Comparison of ENCODE assay signal across 39 cellular contexts in genomic region chr3:81660036-81660435, GRCh38.
"Had no signal": no experiment of that assay in that cellular context is flagged by ENCODE, and none has a peak within 500 bp of the region (broad histone marks: within the 10 kb centered on the region; RNA-seq: fewer than 3 reads in every experiment).

No MANE protein-coding gene starts in this region.

- H3K27me3 ChIP-seq: ascending aorta, cardiac muscle cell had no signal

- H3K4me3 ChIP-seq: ascending aorta, cardiac muscle cell had no signal

- DNase-seq: activated B cell treated with CpG ODN at 0.5 μM for 24 hours; activated CD4-positive, alpha-beta memory T cell treated with anti-CD3 and anti-CD28 coated beads for 36 hours; activated CD4-positive, alpha-beta T cell treated with anti-CD3 and anti-CD28 coated beads for 4 hours; activated CD4-positive, alpha-beta T cell treated with anti-CD3 and anti-CD28 coated beads, Interleukin-2, amount 10 ng/mL, durations not matched to agents 24 days and 14 days; activated CD4-positive, alpha-beta T cell treated with anti-CD3 and anti-CD28 coated beads, Interleukin-2, amount 50 U/mL, for 1 hour; activated CD4-positive, alpha-beta T cell treated with anti-CD3 and anti-CD28 coated beads, Interleukin-2, amount 50 U/mL, for 4 hours; activated CD4-positive, CD25-positive, alpha-beta regulatory T cell treated with anti-CD3 and anti-CD28 coated beads, Interleukin-2, amount 50 U/mL, for 72 hours; activated CD8-positive, alpha-beta memory T cell treated with anti-CD3 and anti-CD28 coated beads, Interleukin-2, amount 50 U/mL, for 4 hours; activated CD8-positive, alpha-beta T cell treated with anti-CD3 and anti-CD28 coated beads for 36 hours; activated effector memory CD4-positive, alpha-beta T cell treated with Interleukin-2 at 50 U/mL for 16 hours; activated gamma-delta T cell; activated naive CD4-positive, alpha-beta T cell treated with anti-CD3 and anti-CD28 coated beads, Interleukin-2, amount 10 ng/mL, durations not matched to agents 7 days and 5 days; activated naive CD4-positive, alpha-beta T cell treated with Interleukin-2 at 50 U/mL for 16 hours; activated naive CD8-positive, alpha-beta T cell treated with anti-CD3 and anti-CD28 coated beads, Interleukin-2, amount 10 ng/mL, durations not matched to agents 7 days and 5 days; activated naive CD8-positive, alpha-beta T cell treated with anti-CD3 and anti-CD28 coated beads, Interleukin-2, amount 50 U/mL, for 24 hours; activated T-cell treated with anti-CD3 and anti-CD28 coated beads for 4 hours; activated T-cell treated with anti-CD3 and anti-CD28 coated beads, Interleukin-2, amount 50 U/mL, for 1 hour; activated T-cell treated with anti-CD3 and anti-CD28 coated beads, Interleukin-2, amount 50 U/mL, for 4 hours; activated T-cell treated with anti-CD3 and anti-CD28 coated beads, Interleukin-2, amount 50 U/mL, for 72 hours; amygdala; anterior cingulate cortex; caudate nucleus; cerebellar nuclear complex; T-helper 1 cell; T-helper 2 cell; T-helper 9 cell had no signal

- H3K4me1 ChIP-seq: ascending aorta had no signal

- H3K27ac ChIP-seq: ascending aorta, cardiac muscle cell, VCaP had no signal

- H3K4me1 Mint-ChIP-seq: activated B cell treated with CpG ODN at 0.5 μM for 24 hours; activated CD4-positive, alpha-beta T cell treated with anti-CD3 and anti-CD28 coated beads, Interleukin-2, amount 10 ng/mL, durations not matched to agents 24 days and 14 days; activated naive CD4-positive, alpha-beta T cell treated with anti-CD3 and anti-CD28 coated beads, Interleukin-2, amount 10 ng/mL, durations not matched to agents 7 days and 5 days; activated naive CD4-positive, alpha-beta T cell treated with anti-CD3 and anti-CD28 coated beads, Interleukin-2, amount 50 U/mL, for 24 hours; activated naive CD8-positive, alpha-beta T cell treated with anti-CD3 and anti-CD28 coated beads, Interleukin-2, amount 50 U/mL, for 24 hours; brain; central memory CD8-positive, alpha-beta T cell had no signal

- H3K27ac Mint-ChIP-seq: activated B cell treated with CpG ODN at 0.5 μM for 24 hours; activated CD4-positive, alpha-beta memory T cell treated with anti-CD3 and anti-CD28 coated beads for 36 hours; activated CD4-positive, alpha-beta T cell treated with anti-CD3 and anti-CD28 coated beads, Interleukin-2, amount 10 ng/mL, durations not matched to agents 24 days and 14 days; activated CD8-positive, alpha-beta T cell treated with anti-CD3 and anti-CD28 coated beads for 36 hours; activated naive CD4-positive, alpha-beta T cell treated with anti-CD3 and anti-CD28 coated beads, Interleukin-2, amount 10 ng/mL, durations not matched to agents 7 days and 5 days; activated naive CD4-positive, alpha-beta T cell treated with anti-CD3 and anti-CD28 coated beads, Interleukin-2, amount 50 U/mL, for 24 hours; activated naive CD8-positive, alpha-beta T cell; activated naive CD8-positive, alpha-beta T cell treated with anti-CD3 and anti-CD28 coated beads, Interleukin-2, amount 10 ng/mL, durations not matched to agents 7 days and 5 days; activated naive CD8-positive, alpha-beta T cell treated with anti-CD3 and anti-CD28 coated beads, Interleukin-2, amount 50 U/mL, for 24 hours; activated T-cell treated with anti-CD3 and anti-CD28 coated beads, Interleukin-2, amount 50 U/mL, for 72 hours; activated T-helper 1 cell treated with anti-CD3 and anti-CD28 coated beads, Interleukin-12 subunit alpha, Interleukin-12 subunit beta, Interleukin-2, Interleukin-4 antibody, amounts not matched to agents 30 ng/mL and 10 ng/mL and 1 ng/mL, durations not matched to agents 14 hours and 24 hours and 36 hours; activated T-helper 2 cell treated with anti-CD3 and anti-CD28 coated beads, Interferon-gamma antibody, Interleukin-2, Interleukin-4, amounts not matched to agents 10 μg/mL and 5 μg/mL and 100 μg/mL, durations not matched to agents 14 hours and 24 hours and 36 hours; brain; T-helper 1 cell treated with Interleukin-12 subunit alpha and Interleukin-12 subunit beta and Interleukin-4 antibody, amounts not matched to agents 30 μg/mL and 1 μg/mL, for 36 hours; T-helper 2 cell treated with Interferon-gamma antibody and Interleukin-4, amounts not matched to agents 5 μg/mL and 100 μg/mL, for 36 hours had no signal

- H3K36me3 Mint-ChIP-seq: activated CD4-positive, alpha-beta memory T cell treated with anti-CD3 and anti-CD28 coated beads for 36 hours; activated naive CD4-positive, alpha-beta T cell treated with anti-CD3 and anti-CD28 coated beads, Interleukin-2, amount 10 ng/mL, durations not matched to agents 7 days and 5 days; activated naive CD8-positive, alpha-beta T cell; brain had no signal

- H3K36me3 ChIP-seq: ascending aorta, cardiac muscle cell had no signal

- FAIRE-seq: bronchial epithelial cell, TTC549 had no signal

- H3K9me3 ChIP-seq: ascending aorta had no signal

- H3K4me3 Mint-ChIP-seq: activated B cell treated with CpG ODN at 0.5 μM for 24 hours; activated CD4-positive, alpha-beta memory T cell treated with anti-CD3 and anti-CD28 coated beads for 36 hours; activated CD4-positive, alpha-beta T cell treated with anti-CD3 and anti-CD28 coated beads, Interleukin-2, amount 10 ng/mL, durations not matched to agents 24 days and 14 days; activated CD8-positive, alpha-beta T cell treated with anti-CD3 and anti-CD28 coated beads for 36 hours; activated naive CD4-positive, alpha-beta T cell treated with anti-CD3 and anti-CD28 coated beads, Interleukin-2, amount 10 ng/mL, durations not matched to agents 7 days and 5 days; activated naive CD4-positive, alpha-beta T cell treated with anti-CD3 and anti-CD28 coated beads, Interleukin-2, amount 50 U/mL, for 24 hours; activated naive CD8-positive, alpha-beta T cell; activated naive CD8-positive, alpha-beta T cell treated with anti-CD3 and anti-CD28 coated beads, Interleukin-2, amount 10 ng/mL, durations not matched to agents 7 days and 5 days; activated naive CD8-positive, alpha-beta T cell treated with anti-CD3 and anti-CD28 coated beads, Interleukin-2, amount 50 U/mL, for 24 hours; activated T-cell treated with anti-CD3 and anti-CD28 coated beads, Interleukin-2, amount 50 U/mL, for 4 hours; activated T-cell treated with anti-CD3 and anti-CD28 coated beads, Interleukin-2, amount 50 U/mL, for 72 hours; activated T-helper 1 cell treated with anti-CD3 and anti-CD28 coated beads, Interleukin-12 subunit alpha, Interleukin-12 subunit beta, Interleukin-2, Interleukin-4 antibody, amounts not matched to agents 30 ng/mL and 10 ng/mL and 1 ng/mL, durations not matched to agents 14 hours and 24 hours and 36 hours; brain; central memory CD8-positive, alpha-beta T cell; T-helper 1 cell treated with Interleukin-12 subunit alpha and Interleukin-12 subunit beta and Interleukin-4 antibody, amounts not matched to agents 30 μg/mL and 1 μg/mL, for 36 hours; T-helper 2 cell treated with Interferon-gamma antibody and Interleukin-4, amounts not matched to agents 5 μg/mL and 100 μg/mL, for 36 hours had no signal

- H3K27me3 Mint-ChIP-seq: activated B cell treated with CpG ODN at 0.5 μM for 24 hours; activated CD4-positive, alpha-beta memory T cell treated with anti-CD3 and anti-CD28 coated beads for 36 hours; activated CD4-positive, alpha-beta T cell treated with anti-CD3 and anti-CD28 coated beads, Interleukin-2, amount 10 ng/mL, durations not matched to agents 24 days and 14 days; activated CD8-positive, alpha-beta T cell treated with anti-CD3 and anti-CD28 coated beads for 36 hours; activated naive CD4-positive, alpha-beta T cell treated with anti-CD3 and anti-CD28 coated beads, Interleukin-2, amount 10 ng/mL, durations not matched to agents 7 days and 5 days; activated naive CD4-positive, alpha-beta T cell treated with anti-CD3 and anti-CD28 coated beads, Interleukin-2, amount 50 U/mL, for 24 hours; activated naive CD8-positive, alpha-beta T cell; activated naive CD8-positive, alpha-beta T cell treated with anti-CD3 and anti-CD28 coated beads, Interleukin-2, amount 10 ng/mL, durations not matched to agents 7 days and 5 days; activated naive CD8-positive, alpha-beta T cell treated with anti-CD3 and anti-CD28 coated beads, Interleukin-2, amount 50 U/mL, for 24 hours; central memory CD8-positive, alpha-beta T cell had no signal

- ATAC-seq: activated CD8-positive, alpha-beta T cell treated with anti-CD3 and anti-CD28 coated beads for 36 hours; activated naive CD8-positive, alpha-beta T cell treated with anti-CD3 and anti-CD28 coated beads, Interleukin-2, amount 50 U/mL, for 24 hours; activated T-cell treated with anti-CD3 and anti-CD28 coated beads, Interleukin-2, amount 50 U/mL, for 4 hours; activated T-cell treated with anti-CD3 and anti-CD28 coated beads, Interleukin-2, amount 50 U/mL, for 72 hours had no signal

- H3K9me3 Mint-ChIP-seq: activated B cell treated with CpG ODN at 0.5 μM for 24 hours; activated CD4-positive, alpha-beta memory T cell treated with anti-CD3 and anti-CD28 coated beads for 36 hours; activated CD4-positive, alpha-beta T cell treated with anti-CD3 and anti-CD28 coated beads, Interleukin-2, amount 10 ng/mL, durations not matched to agents 24 days and 14 days; activated CD8-positive, alpha-beta T cell treated with anti-CD3 and anti-CD28 coated beads for 36 hours; activated naive CD4-positive, alpha-beta T cell treated with anti-CD3 and anti-CD28 coated beads, Interleukin-2, amount 10 ng/mL, durations not matched to agents 7 days and 5 days; activated naive CD4-positive, alpha-beta T cell treated with anti-CD3 and anti-CD28 coated beads, Interleukin-2, amount 50 U/mL, for 24 hours; activated naive CD8-positive, alpha-beta T cell treated with anti-CD3 and anti-CD28 coated beads, Interleukin-2, amount 10 ng/mL, durations not matched to agents 7 days and 5 days; activated naive CD8-positive, alpha-beta T cell treated with anti-CD3 and anti-CD28 coated beads, Interleukin-2, amount 50 U/mL, for 24 hours; activated T-cell treated with anti-CD3 and anti-CD28 coated beads, Interleukin-2, amount 50 U/mL, for 4 hours; activated T-cell treated with anti-CD3 and anti-CD28 coated beads, Interleukin-2, amount 50 U/mL, for 72 hours; activated T-helper 1 cell treated with anti-CD3 and anti-CD28 coated beads, Interleukin-12 subunit alpha, Interleukin-12 subunit beta, Interleukin-2, Interleukin-4 antibody, amounts not matched to agents 30 ng/mL and 10 ng/mL and 1 ng/mL, durations not matched to agents 14 hours and 24 hours and 36 hours; activated T-helper 2 cell treated with anti-CD3 and anti-CD28 coated beads, Interferon-gamma antibody, Interleukin-2, Interleukin-4, amounts not matched to agents 10 μg/mL and 5 μg/mL and 100 μg/mL, durations not matched to agents 14 hours and 24 hours and 36 hours; brain; central memory CD8-positive, alpha-beta T cell; T-helper 1 cell treated with Interleukin-12 subunit alpha and Interleukin-12 subunit beta and Interleukin-4 antibody, amounts not matched to agents 30 μg/mL and 1 μg/mL, for 36 hours; T-helper 2 cell treated with Interferon-gamma antibody and Interleukin-4, amounts not matched to agents 5 μg/mL and 100 μg/mL, for 36 hours had no signal
